21 cellular contexts compared by ENCODE assay signal in the genomic region with DNA sequence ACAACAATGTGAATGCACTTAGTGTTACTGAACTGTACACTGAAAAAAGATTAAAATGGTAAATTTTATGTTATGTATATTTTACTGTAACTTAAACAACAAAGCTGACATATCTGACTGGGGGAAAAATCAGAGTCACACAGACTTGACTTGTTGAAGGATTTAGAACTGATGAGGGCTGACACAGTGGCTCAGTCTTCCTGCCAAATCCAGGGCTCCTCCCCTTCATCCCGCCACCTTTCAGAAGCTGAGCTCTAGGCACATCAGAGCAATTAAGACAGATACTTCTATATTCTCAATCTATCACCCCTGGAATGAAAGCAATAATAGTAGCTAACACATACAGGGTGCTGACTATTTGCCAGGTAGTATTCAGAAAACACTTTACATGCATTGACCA. TPM values are rescaled to one million over a fixed set of nuclear protein-coding genes. Genes with fewer than 3 reads are reported as not detected.
A peak's percentile ranks its signal among the peaks of the same experiment; 100 is the strongest.
DNase-seq lines count a peak whose midpoint lies in the region; ATAC-seq, FAIRE-seq and TF ChIP-seq lines count a peak whose summit lies in the region.
"Had no signal": no experiment of that assay in that cellular context is flagged by ENCODE, and none has a peak within 500 bp of the region (broad histone marks: within the 10 kb centered on the region; RNA-seq: fewer than 3 reads in every experiment).

No MANE protein-coding gene starts in this region.

- H3K27ac ChIP-seq in heart left ventricle (peak overlapping the region in 6 of 12 donors; percentile 14 to 61 (median 30)), right cardiac atrium (ENCODE audit: low read length) (no peak overlapping the region), astrocyte (ENCODE audit: low read depth, low read length) (no peak overlapping the region)
- H3K27ac ChIP-seq: GM23248 had no signal

- intact Hi-C loops in heart left ventricle (cut with DNase I), result no loop called here
- intact Hi-C loops in right cardiac atrium (cut with DNase I), result no loop called here
- intact Hi-C loops in left ventricle myocardium superior (cut with micrococcal nuclease), result no loop called here

- no peak overlapping the region for H3K4me3 Mint-ChIP-seq in astrocyte (ENCODE audit: unreplicated experiment)
- H3K4me3 Mint-ChIP-seq: CD4-positive, alpha-beta memory T cell had no signal

- no peak for TF ChIP-seq CTCF in heart left ventricle (IDR thresholded peaks at IDR 0.05)
- no peak for TF ChIP-seq CTCF in astrocyte (IDR thresholded peaks at IDR 0.05; ENCODE audit: insufficient read depth, low read depth, low read length)

- TF ChIP-seq POLR2A in heart left ventricle (IDR thresholded peaks at IDR 0.05), result no peak

- no peak overlapping the region for H2AFZ ChIP-seq in astrocyte (ENCODE audit: low read depth, low read length)
- H2AFZ ChIP-seq: GM23248 had no signal

- H3K9ac ChIP-seq in astrocyte (ENCODE audit: low read length), result no peak overlapping the region
- H3K9ac ChIP-seq: GM23248 had no signal

- FAIRE-seq in astrocyte (lab: Jason Lieb, UNC), result no peak
- FAIRE-seq: GM12892, H1 had no signal

- H4K20me1 ChIP-seq in astrocyte (ENCODE audit: insufficient read depth, low read length), result no peaks in the 10 kb centered on the region

- WGBS in heart left ventricle, 4 donors, result 43 to 59% (median 46%) methylated on average over 1 of the region's 1 CpG
- WGBS in right cardiac atrium, result 68% methylated on average over 1 of the region's 1 CpG

- H3K9me3 Mint-ChIP-seq in astrocyte (ENCODE audit: unreplicated experiment), result peaks cover 4% of the 10 kb centered on the region

- H3K27me3 Mint-ChIP-seq in astrocyte (ENCODE audit: low read depth, unreplicated experiment), result no peaks in the 10 kb centered on the region
- H3K27me3 Mint-ChIP-seq: CD4-positive, alpha-beta memory T cell had no signal

- H3K36me3 ChIP-seq in heart left ventricle, result no peaks in the 10 kb centered on the region
- H3K36me3 ChIP-seq in astrocyte (ENCODE audit: insufficient read depth, low read length), result no peaks in the 10 kb centered on the region

- DNase-seq in heart left ventricle, result peak in 1 of 5 donors; percentile 29
- DNase-seq in right cardiac atrium, result no peak
- DNase-seq in astrocyte (ENCODE audit: low read depth), result no peak
- no peak for DNase-seq in left ventricle myocardium superior
- no peak for DNase-seq in GDM1 (lab: John Stamatoyannopoulos, UW)
- no peak for DNase-seq in T-helper 9 cell
- DNase-seq: C1 segment of cervical spinal cord; Calu3; CD4-positive, alpha-beta memory T cell; COR-L47; DMS53; DMS79 treated with DMSO at 0.1 percent for 48 hours; GM23248; H7; HCEC 1CT had no signal

- no peaks in the 10 kb centered on the region for H3K79me2 ChIP-seq in astrocyte (ENCODE audit: insufficient read depth, low read length)

- H3K4me1 ChIP-seq in heart left ventricle (peaks cover 0 to 19% (median 0%) of the 10 kb centered on the region in 12 donors), right cardiac atrium (ENCODE audit: control insufficient read depth, insufficient read depth, low read length) (no peaks in the 10 kb centered on the region), astrocyte (ENCODE audit: insufficient read depth, low read length) (peaks cover 6% of the 10 kb centered on the region)

- H3K4me3 ChIP-seq in heart left ventricle, result no peak overlapping the region
- no peak overlapping the region for H3K4me3 ChIP-seq in right cardiac atrium (ENCODE audit: low read length)
- H3K4me3 ChIP-seq in astrocyte (ENCODE audit: insufficient read depth, low read depth, low read length), result no peak overlapping the region
- H3K4me3 ChIP-seq: GM23248 had no signal

- H3K4me1 Mint-ChIP-seq in astrocyte (ENCODE audit: low read depth, unreplicated experiment), result peaks cover 29% of the 10 kb centered on the region
- H3K4me1 Mint-ChIP-seq: CD4-positive, alpha-beta memory T cell had no signal

- H3K9me3 ChIP-seq in heart left ventricle (peaks cover 0 to 6% (median 0%) of the 10 kb centered on the region in 12 donors), right cardiac atrium (ENCODE audit: control insufficient read depth, low read length) (peaks cover 2% of the 10 kb centered on the region), astrocyte (ENCODE audit: insufficient read depth, low read depth, low read length) (no peaks in the 10 kb centered on the region)

- H3K27ac Mint-ChIP-seq in astrocyte (ENCODE audit: unreplicated experiment), result peak overlapping the region; percentile 58
- H3K27ac Mint-ChIP-seq: CD4-positive, alpha-beta memory T cell had no signal

- ATAC-seq in heart left ventricle (peak; percentile 47 to 65 (median 62)), right cardiac atrium (no peak), left ventricle myocardium superior (peak; percentile 82)

- H3K36me3 Mint-ChIP-seq in astrocyte (ENCODE audit: low read depth, unreplicated experiment), result no peaks in the 10 kb centered on the region
- H3K36me3 Mint-ChIP-seq: CD4-positive, alpha-beta memory T cell had no signal

- H3K4me2 ChIP-seq in astrocyte (ENCODE audit: low read length), result no peak overlapping the region

- no peaks in the 10 kb centered on the region for H3K27me3 ChIP-seq in heart left ventricle
- no peaks in the 10 kb centered on the region for H3K27me3 ChIP-seq in right cardiac atrium (ENCODE audit: control insufficient read depth, insufficient read depth)
- no peaks in the 10 kb centered on the region for H3K27me3 ChIP-seq in astrocyte (ENCODE audit: insufficient read depth, low read length)

RNA-seq across cellular contexts. Expression of gene TAS2R1, which starts 27.7 kb away (rescaled TPM):
- total RNA-seq in heart left ventricle (not detected), right cardiac atrium (not detected), astrocyte (not detected in 2 replicates), left ventricle myocardium superior (not detected)
- polyA plus RNA-seq in heart left ventricle (not detected), right cardiac atrium (not detected)
- total RNA-seq: A172; A673; Calu3; CD4-positive, alpha-beta memory T cell; Daoy; G401; GM23248; H1; H7 had no signal
- polyA plus RNA-seq: GM23248, H1 had no signal

Comparison
In these comparisons a context has a peak if more than half of its experiments do, and no peak if none do; other contexts are left out.
1. ATAC-seq: peak in heart left ventricle (4 of 4) and left ventricle myocardium superior (single experiment); none in right cardiac atrium (0 of 2).